Comparison of ENCODE assay signal across 9 cellular contexts in the genomic region with DNA sequence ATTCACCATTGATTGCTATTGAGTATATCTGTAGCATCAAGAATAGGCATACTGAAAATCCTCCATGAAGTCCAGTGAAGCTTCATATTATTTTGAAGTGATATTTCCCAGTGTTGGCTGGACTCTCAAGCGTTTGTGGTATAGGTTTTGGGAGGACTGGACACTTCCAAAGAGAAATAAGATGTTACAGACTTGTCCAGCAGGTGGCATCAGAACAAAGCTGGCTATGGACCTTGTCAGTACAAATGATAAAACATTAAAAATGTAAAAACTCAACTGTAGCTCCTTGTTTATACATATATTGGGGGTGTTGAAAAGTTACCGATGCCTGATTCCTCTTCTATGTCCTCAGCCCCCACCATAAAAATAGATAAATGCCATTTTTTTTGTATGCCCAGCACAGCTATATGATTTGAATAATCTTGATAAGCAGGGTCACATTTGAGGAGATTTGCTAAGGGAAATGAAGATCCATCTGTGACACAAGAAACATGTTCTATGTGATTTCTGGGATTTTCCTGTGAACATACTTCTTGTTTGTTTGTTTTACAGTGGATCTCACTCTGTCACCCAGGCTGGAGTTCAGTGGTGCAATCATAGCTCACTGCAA. TPM values are rescaled to one million over a fixed set of nuclear protein-coding genes. Genes with fewer than 3 reads are reported as not detected.
DNase-seq lines count a peak whose midpoint lies in the region; ATAC-seq, FAIRE-seq and TF ChIP-seq lines count a peak whose summit lies in the region.
"Had no signal": no experiment of that assay in that cellular context is flagged by ENCODE, and none has a peak within 500 bp of the region (broad histone marks: within the 10 kb centered on the region; RNA-seq: fewer than 3 reads in every experiment).

No MANE protein-coding gene starts in this region.

- WGBS in SK-N-SH (ENCODE audit: low lambda C conversion rate): 21% methylated on average over 2 of the region's 2 CpGs
- 2 to 5% methylated on average over 2 of the region's 2 CpGs for WGBS in pancreas, 2 donors

- TF ChIP-seq RAD21 in SK-N-SH (IDR thresholded peaks at IDR 0.05; ENCODE audit: low read length): peak; percentile 70

- no peaks in the 10 kb centered on the region for H3K27me3 ChIP-seq in SK-N-SH (ENCODE audit: insufficient read depth)
- H3K27me3 ChIP-seq in fibroblast of lung (ENCODE audit: control insufficient read depth, insufficient read depth, low read length): no peaks in the 10 kb centered on the region
- H3K27me3 ChIP-seq in pancreas: no peaks in the 10 kb centered on the region

- H3K9me3 ChIP-seq in SK-N-SH (no peaks in the 10 kb centered on the region), fibroblast of lung (ENCODE audit: control insufficient read depth, insufficient read depth, low read depth, low read length) (no peaks in the 10 kb centered on the region), pancreas (no peaks in the 10 kb centered on the region)

- H3K27ac Mint-ChIP-seq in activated CD8-positive, alpha-beta memory T cell treated with anti-CD3 and anti-CD28 coated beads, Interleukin-2, amount 10 ng/mL, durations not matched to agents 7 days and 5 days: no peak overlapping the region

- H3K9me2 ChIP-seq in SK-N-SH: no peaks in the 10 kb centered on the region

- TF ChIP-seq CTCF in SK-N-SH (IDR thresholded peaks at IDR 0.05) (peak; percentile 85), fibroblast of lung (conservative IDR thresholded peaks at IDR 0.05 in 1 of 2, IDR thresholded peaks at IDR 0.05 in 1 of 2; ENCODE audit: low read depth in 1 of 2, low read length in 2 of 2) (peak; percentile 66 to 74), pancreas (IDR thresholded peaks at IDR 0.05) (peak in 2 of 4 donors; percentile 51 to 55)

- H3K4me1 ChIP-seq in SK-N-SH (ENCODE audit: control insufficient read depth in 1 of 2, insufficient read depth in 2 of 2, low read depth in 1 of 2, low read length in 1 of 2) (no peaks in the 10 kb centered on the region), fibroblast of lung (ENCODE audit: control insufficient read depth, extremely low read depth, insufficient read depth, low read length) (no peaks in the 10 kb centered on the region), pancreas (no peaks in the 10 kb centered on the region)

- intact Hi-C loops in pancreas (cut with DNase I): no loop called here

- no peaks in the 10 kb centered on the region for H3K9me3 Mint-ChIP-seq in activated CD8-positive, alpha-beta memory T cell treated with anti-CD3 and anti-CD28 coated beads, Interleukin-2, amount 10 ng/mL, durations not matched to agents 7 days and 5 days (ENCODE audit: low read depth)

- H3K36me3 Mint-ChIP-seq in activated CD8-positive, alpha-beta memory T cell treated with anti-CD3 and anti-CD28 coated beads, Interleukin-2, amount 10 ng/mL, durations not matched to agents 7 days and 5 days: no peaks in the 10 kb centered on the region

- H3K79me2 ChIP-seq in SK-N-SH (ENCODE audit: insufficient read depth) (no peaks in the 10 kb centered on the region), fibroblast of lung (ENCODE audit: control insufficient read depth, insufficient read depth, low read length) (no peaks in the 10 kb centered on the region)

- no peak overlapping the region; a peak in 1 of 4 replicates for H3K4me3 ChIP-seq in SK-N-SH (ENCODE audit: low read depth in 2 of 2, low read length in 1 of 2)
- H3K4me3 ChIP-seq in fibroblast of lung (replicated peaks in 1 of 4; ENCODE audit: control extremely low read depth in 1 of 4, insufficient read depth in 1 of 4, low read depth in 3 of 4, low read length in 4 of 4): no peak overlapping the region
- no peak overlapping the region for H3K4me3 ChIP-seq in pancreas

- TF ChIP-seq EP300 in SK-N-SH (IDR thresholded peaks at IDR 0.05; ENCODE audit: borderline replicate concordance in 1 of 2, low read depth in 1 of 2, low read length in 1 of 2): no peak

- H3K4me3 Mint-ChIP-seq in activated CD8-positive, alpha-beta memory T cell treated with anti-CD3 and anti-CD28 coated beads, Interleukin-2, amount 10 ng/mL, durations not matched to agents 7 days and 5 days: no peak overlapping the region

- no peak for ATAC-seq in activated CD8-positive, alpha-beta memory T cell treated with anti-CD3 and anti-CD28 coated beads, Interleukin-2, amount 10 ng/mL, durations not matched to agents 7 days and 5 days
- peak in 3 of 4 donors; percentile 63 to 82 (median 73) for ATAC-seq in pancreas
- no peak for ATAC-seq in HG02642 (IDR thresholded peaks at IDR 0.05; ENCODE audit: poor library complexity, unreplicated experiment)

- DNase-seq in activated CD8-positive, alpha-beta memory T cell treated with anti-CD3 and anti-CD28 coated beads, Interleukin-2, amount 10 ng/mL, durations not matched to agents 7 days and 5 days: peak; percentile 45
- no peak for DNase-seq in activated CD8-positive, alpha-beta memory T cell treated with anti-CD3 and anti-CD28 coated beads, Interleukin-2, amount 50 U/mL, for 4 hours
- DNase-seq in HTR-8/SVneo (ENCODE audit: insufficient read length, low spot score): peak; percentile 57
- peak; percentile 55 for DNase-seq in SK-N-SH
- peak; percentile 47 to 71 for DNase-seq in fibroblast of lung (ENCODE audit: low read depth in 2 of 2)
- peak in 1 of 6 donors; percentile 27 for DNase-seq in pancreas
- no peak for DNase-seq in GDM1 (lab: John Stamatoyannopoulos, UW)

- peaks cover 4% of the 10 kb centered on the region for H3F3A ChIP-seq in SK-N-SH (replicated peaks; ENCODE audit: insufficient read depth)

- POLR2A ChIA-PET in SK-N-SH (lab: Yijun Ruan, JAX): interaction anchor here (1.0 kb wide), 1 partner anchor 10 kb away, joined by 4 read pairs; no protein-coding TSS in a partner anchor

- CTCF ChIA-PET in activated CD8-positive, alpha-beta memory T cell treated with anti-CD3 and anti-CD28 coated beads, Interleukin-2, amount 10 ng/mL, durations not matched to agents 7 days and 5 days (lab: Charles Lee): interaction anchor here (0.7 to 2.7 kb wide), 28 partner anchors 8 to 666 kb away, joined by 3 to 13 read pairs (median 4); a partner anchor contains a TSS
- CTCF ChIA-PET in SK-N-SH (lab: Yijun Ruan, JAX): interaction anchor here (0.6 to 3.5 kb wide), 46 partner anchors 8 to 674 kb away, joined by 3 to 35 read pairs (median 4); a partner anchor contains a TSS

- H3K36me3 ChIP-seq in SK-N-SH (replicated peaks in 1 of 2; ENCODE audit: control insufficient read depth in 1 of 2, insufficient read depth in 2 of 2, low read length in 1 of 2) (no peaks in the 10 kb centered on the region), fibroblast of lung (ENCODE audit: control insufficient read depth, insufficient read depth, low read length) (no peaks in the 10 kb centered on the region), pancreas (no peaks in the 10 kb centered on the region)

- H3K27me3 Mint-ChIP-seq in activated CD8-positive, alpha-beta memory T cell treated with anti-CD3 and anti-CD28 coated beads, Interleukin-2, amount 10 ng/mL, durations not matched to agents 7 days and 5 days: no peaks in the 10 kb centered on the region

- H4K20me1 ChIP-seq in SK-N-SH (ENCODE audit: insufficient read depth): no peaks in the 10 kb centered on the region
- H4K20me1 ChIP-seq in fibroblast of lung (ENCODE audit: control insufficient read depth, extremely low read depth, insufficient read depth, low read length): no peaks in the 10 kb centered on the region

- no peak overlapping the region for H2AFZ ChIP-seq in SK-N-SH (ENCODE audit: low read depth)
- H2AFZ ChIP-seq in fibroblast of lung (ENCODE audit: low read length): no peak overlapping the region

- H3K27ac ChIP-seq in SK-N-SH (ENCODE audit: low read depth in 2 of 2, low read length in 1 of 2): no peak overlapping the region
- H3K27ac ChIP-seq in fibroblast of lung (ENCODE audit: insufficient read depth, low read length): no peak overlapping the region
- no peak overlapping the region for H3K27ac ChIP-seq in pancreas

- FAIRE-seq in HTR-8/SVneo (lab: Jason Lieb, UNC) (peak; percentile 74), pancreas (lab: Jason Lieb, UNC) (no peak)
- FAIRE-seq: colon had no signal

- H3K9ac ChIP-seq in SK-N-SH (no peak overlapping the region), fibroblast of lung (ENCODE audit: insufficient read depth, low read length) (no peak overlapping the region)

- no peaks in the 10 kb centered on the region for H3K4me1 Mint-ChIP-seq in activated CD8-positive, alpha-beta memory T cell treated with anti-CD3 and anti-CD28 coated beads, Interleukin-2, amount 10 ng/mL, durations not matched to agents 7 days and 5 days

- H3K4me2 ChIP-seq in SK-N-SH: no peak overlapping the region
- H3K4me2 ChIP-seq in fibroblast of lung (ENCODE audit: extremely low read depth, insufficient read depth, low read length): no peak overlapping the region

TF ChIP-seq in SK-N-SH, 30 proteins besides CTCF, POLR2A, EP300 and RAD21 (continues in another document):
- TF ChIP-seq, protein P1, sequence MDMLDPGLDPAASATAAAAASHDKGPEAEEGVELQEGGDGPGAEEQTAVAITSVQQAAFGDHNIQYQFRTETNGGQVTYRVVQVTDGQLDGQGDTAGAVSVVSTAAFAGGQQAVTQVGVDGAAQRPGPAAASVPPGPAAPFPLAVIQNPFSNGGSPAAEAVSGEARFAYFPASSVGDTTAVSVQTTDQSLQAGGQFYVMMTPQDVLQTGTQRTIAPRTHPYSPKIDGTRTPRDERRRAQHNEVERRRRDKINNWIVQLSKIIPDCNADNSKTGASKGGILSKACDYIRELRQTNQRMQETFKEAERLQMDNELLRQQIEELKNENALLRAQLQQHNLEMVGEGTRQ (IDR thresholded peaks at IDR 0.05; ENCODE audit: borderline replicate concordance, low read depth, low read length): no peak
- TF ChIP-seq SMC3 (IDR thresholded peaks at IDR 0.05; ENCODE audit: low read depth, low read length): peak; percentile 68

RNA-seq across cellular contexts. Expression of a gene that starts 54.5 kb away (rescaled TPM):
- not detected for total RNA-seq in activated CD8-positive, alpha-beta memory T cell treated with anti-CD3 and anti-CD28 coated beads, Interleukin-2, amount 10 ng/mL, durations not matched to agents 7 days and 5 days
- 0.03 TPM in 1 of 2 replicates, not detected in the other for polyA plus RNA-seq in SK-N-SH (2012; rRNA removed)
- polyA plus RNA-seq in SK-N-SH (2012; cell fraction: cytosol; rRNA removed): 0.03 TPM in 1 of 2 replicates, not detected in the other
- 0.06 and 0.08 TPM in 2 replicates for polyA plus RNA-seq in SK-N-SH (2012; cell fraction: nucleus; rRNA removed)
- not detected in 2 replicates for total RNA-seq in fibroblast of lung
- polyA plus RNA-seq in fibroblast of lung: not detected in 2 replicates
- polyA plus RNA-seq in fibroblast of lung (2012): not detected in 2 replicates
- polyA minus RNA-seq in fibroblast of lung (ENCODE audit: low replicate concordance): not detected in 2 replicates
- not detected for total RNA-seq in pancreas
- polyA plus RNA-seq in pancreas: not detected

Comparison
In these comparisons a context has a peak if more than half of its experiments do, and no peak if none do; other contexts are left out.
1. DNase-seq: peak in activated CD8-positive, alpha-beta memory T cell treated with anti-CD3 and anti-CD28 coated beads, Interleukin-2, amount 10 ng/mL, durations not matched to agents 7 days and 5 days (single experiment), HTR-8/SVneo (single experiment), SK-N-SH (single experiment) and fibroblast of lung (2 of 2); none in activated CD8-positive, alpha-beta memory T cell treated with anti-CD3 and anti-CD28 coated beads, Interleukin-2, amount 50 U/mL, for 4 hours (single experiment) and GDM1 (single experiment).
2. ATAC-seq: peak in pancreas (3 of 4); none in activated CD8-positive, alpha-beta memory T cell treated with anti-CD3 and anti-CD28 coated beads, Interleukin-2, amount 10 ng/mL, durations not matched to agents 7 days and 5 days (single experiment) and HG02642 (single experiment).